ENCODE assay signal across 1 cellular context in the genomic region with DNA sequence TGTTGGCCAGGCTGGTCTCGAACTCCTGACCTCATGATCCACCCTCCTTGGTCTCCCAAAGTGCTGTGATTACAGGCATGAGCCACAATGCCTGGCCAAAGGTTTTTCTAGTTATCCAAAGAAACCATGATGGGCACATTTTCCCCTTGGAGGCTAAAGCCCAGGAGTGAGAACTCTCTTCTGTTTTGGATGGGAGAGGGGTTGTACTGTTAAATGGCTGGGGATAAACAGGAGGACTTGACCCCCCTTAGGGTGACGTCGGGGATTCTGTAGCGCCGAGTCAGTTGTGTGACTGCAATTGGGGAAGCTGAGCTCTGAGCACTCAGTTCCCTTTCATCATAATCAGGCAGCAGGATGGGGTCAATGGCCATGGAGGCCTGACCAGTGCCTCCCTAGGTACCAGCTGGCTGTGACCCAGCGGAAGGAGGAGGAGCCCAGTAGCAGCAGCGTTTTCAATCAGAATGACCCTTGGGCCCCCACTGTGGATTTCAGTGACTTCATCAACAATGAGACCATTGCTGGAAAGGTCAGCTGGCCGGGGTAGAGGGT.
TF ChIP-seq lines count a peak whose summit lies in the region.

No MANE protein-coding gene starts in this region.

TF ChIP-seq in HepG2, 621 proteins besides CTCF, POLR2A, EP300 and RAD21 (continued from another document and continues in another):
- TF ChIP-seq, protein P1, sequence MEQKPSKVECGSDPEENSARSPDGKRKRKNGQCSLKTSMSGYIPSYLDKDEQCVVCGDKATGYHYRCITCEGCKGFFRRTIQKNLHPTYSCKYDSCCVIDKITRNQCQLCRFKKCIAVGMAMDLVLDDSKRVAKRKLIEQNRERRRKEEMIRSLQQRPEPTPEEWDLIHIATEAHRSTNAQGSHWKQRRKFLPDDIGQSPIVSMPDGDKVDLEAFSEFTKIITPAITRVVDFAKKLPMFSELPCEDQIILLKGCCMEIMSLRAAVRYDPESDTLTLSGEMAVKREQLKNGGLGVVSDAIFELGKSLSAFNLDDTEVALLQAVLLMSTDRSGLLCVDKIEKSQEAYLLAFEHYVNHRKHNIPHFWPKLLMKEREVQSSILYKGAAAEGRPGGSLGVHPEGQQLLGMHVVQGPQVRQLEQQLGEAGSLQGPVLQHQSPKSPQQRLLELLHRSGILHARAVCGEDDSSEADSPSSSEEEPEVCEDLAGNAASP (CRISPR knock-in tag; IDR thresholded peaks at IDR 0.05; ENCODE audit: borderline replicate concordance) = peak; percentile 71; the same call in 1 of the 2 replicates
- TF ChIP-seq SMC3 (IDR thresholded peaks at IDR 0.05; ENCODE audit: low read length) (no peak), ZIK1 (CRISPR knock-in tag; IDR thresholded peaks at IDR 0.05; ENCODE audit: borderline replicate concordance, low read depth) (no peak), SPEN (CRISPR knock-in tag; IDR thresholded peaks at IDR 0.05; ENCODE audit: low read depth) (peak; percentile 60; the same call in 1 of the 2 replicates), ZNF724P (CRISPR knock-in tag; IDR thresholded peaks at IDR 0.05; ENCODE audit: borderline replicate concordance) (peak; percentile 36; the same call in 1 of the 2 replicates), ZMAT3 (CRISPR knock-in tag; conservative IDR thresholded peaks at IDR 0.05) (0 out of 2 replicates have a peak, but pooled peaks have one; percentile 24), ZBTB7B (CRISPR knock-in tag; IDR thresholded peaks at IDR 0.05) (peak; percentile 87), ELF4 (CRISPR knock-in tag; IDR thresholded peaks at IDR 0.05; ENCODE audit: borderline replicate concordance) (peak; percentile 67), ZNF878 (CRISPR knock-in tag; IDR thresholded peaks at IDR 0.05) (no peak), SP5 (CRISPR knock-in tag; IDR thresholded peaks at IDR 0.05; ENCODE audit: borderline replicate concordance, low read depth) (peak; percentile 93), ZNF205 (CRISPR knock-in tag; IDR thresholded peaks at IDR 0.05) (0 out of 2 replicates have a peak, but pooled peaks have one; percentile 32), ZNF75D (CRISPR knock-in tag; IDR thresholded peaks at IDR 0.05; ENCODE audit: borderline replicate concordance) (no peak), ZNF460 (CRISPR knock-in tag; IDR thresholded peaks at IDR 0.05; ENCODE audit: borderline replicate concordance) (no peak), TEAD2 (CRISPR knock-in tag; IDR thresholded peaks at IDR 0.05) (no peak), ZNF367 (CRISPR knock-in tag; IDR thresholded peaks at IDR 0.05; ENCODE audit: borderline replicate concordance) (0 out of 2 replicates have a peak, but pooled peaks have one; percentile 28), CREM (IDR thresholded peaks at IDR 0.05) (peak; percentile 55; the same call in 1 of the 2 replicates), CREM (CRISPR knock-in tag; IDR thresholded peaks at IDR 0.05) (no peak), CHCHD3 (CRISPR knock-in tag; IDR thresholded peaks at IDR 0.05) (no peak), MED1 (CRISPR knock-in tag; IDR thresholded peaks at IDR 0.05) (peak; percentile 72), AKAP8 (CRISPR knock-in tag; IDR thresholded peaks at IDR 0.05) (no peak), NCOR1 (IDR thresholded peaks at IDR 0.05; ENCODE audit: borderline replicate concordance, low read length) (peak; percentile 51; the same call in 1 of the 2 replicates), ZNF788 (CRISPR knock-in tag; IDR thresholded peaks at IDR 0.05; ENCODE audit: borderline replicate concordance) (peak; percentile 88; the same call in 1 of the 2 replicates), PHF20 (CRISPR knock-in tag; IDR thresholded peaks at IDR 0.05) (peak; percentile 59), ZNF292 (CRISPR knock-in tag; IDR thresholded peaks at IDR 0.05; ENCODE audit: borderline replicate concordance, low read depth) (no peak; the same call in 1 of the 2 replicates), PTBP1 (IDR thresholded peaks at IDR 0.05; ENCODE audit: low read depth, low read length, poor library complexity, severe bottlenecking) (no peak), ZKSCAN5 (CRISPR knock-in tag; IDR thresholded peaks at IDR 0.05) (no peak), ARNT (IDR thresholded peaks at IDR 0.05) (no peak), ETV5 (CRISPR knock-in tag; IDR thresholded peaks at IDR 0.05; ENCODE audit: borderline replicate concordance) (peak; percentile 94), PHF5A (CRISPR knock-in tag; IDR thresholded peaks at IDR 0.05; ENCODE audit: low read depth, unreplicated experiment) (peak; percentile 18)
- TF ChIP-seq, protein P2, sequence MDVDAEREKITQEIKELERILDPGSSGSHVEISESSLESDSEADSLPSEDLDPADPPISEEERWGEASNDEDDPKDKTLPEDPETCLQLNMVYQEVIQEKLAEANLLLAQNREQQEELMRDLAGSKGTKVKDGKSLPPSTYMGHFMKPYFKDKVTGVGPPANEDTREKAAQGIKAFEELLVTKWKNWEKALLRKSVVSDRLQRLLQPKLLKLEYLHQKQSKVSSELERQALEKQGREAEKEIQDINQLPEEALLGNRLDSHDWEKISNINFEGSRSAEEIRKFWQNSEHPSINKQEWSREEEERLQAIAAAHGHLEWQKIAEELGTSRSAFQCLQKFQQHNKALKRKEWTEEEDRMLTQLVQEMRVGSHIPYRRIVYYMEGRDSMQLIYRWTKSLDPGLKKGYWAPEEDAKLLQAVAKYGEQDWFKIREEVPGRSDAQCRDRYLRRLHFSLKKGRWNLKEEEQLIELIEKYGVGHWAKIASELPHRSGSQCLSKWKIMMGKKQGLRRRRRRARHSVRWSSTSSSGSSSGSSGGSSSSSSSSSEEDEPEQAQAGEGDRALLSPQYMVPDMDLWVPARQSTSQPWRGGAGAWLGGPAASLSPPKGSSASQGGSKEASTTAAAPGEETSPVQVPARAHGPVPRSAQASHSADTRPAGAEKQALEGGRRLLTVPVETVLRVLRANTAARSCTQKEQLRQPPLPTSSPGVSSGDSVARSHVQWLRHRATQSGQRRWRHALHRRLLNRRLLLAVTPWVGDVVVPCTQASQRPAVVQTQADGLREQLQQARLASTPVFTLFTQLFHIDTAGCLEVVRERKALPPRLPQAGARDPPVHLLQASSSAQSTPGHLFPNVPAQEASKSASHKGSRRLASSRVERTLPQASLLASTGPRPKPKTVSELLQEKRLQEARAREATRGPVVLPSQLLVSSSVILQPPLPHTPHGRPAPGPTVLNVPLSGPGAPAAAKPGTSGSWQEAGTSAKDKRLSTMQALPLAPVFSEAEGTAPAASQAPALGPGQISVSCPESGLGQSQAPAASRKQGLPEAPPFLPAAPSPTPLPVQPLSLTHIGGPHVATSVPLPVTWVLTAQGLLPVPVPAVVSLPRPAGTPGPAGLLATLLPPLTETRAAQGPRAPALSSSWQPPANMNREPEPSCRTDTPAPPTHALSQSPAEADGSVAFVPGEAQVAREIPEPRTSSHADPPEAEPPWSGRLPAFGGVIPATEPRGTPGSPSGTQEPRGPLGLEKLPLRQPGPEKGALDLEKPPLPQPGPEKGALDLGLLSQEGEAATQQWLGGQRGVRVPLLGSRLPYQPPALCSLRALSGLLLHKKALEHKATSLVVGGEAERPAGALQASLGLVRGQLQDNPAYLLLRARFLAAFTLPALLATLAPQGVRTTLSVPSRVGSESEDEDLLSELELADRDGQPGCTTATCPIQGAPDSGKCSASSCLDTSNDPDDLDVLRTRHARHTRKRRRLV (CRISPR knock-in tag; IDR thresholded peaks at IDR 0.05) = no peak
- TF ChIP-seq, protein P3, sequence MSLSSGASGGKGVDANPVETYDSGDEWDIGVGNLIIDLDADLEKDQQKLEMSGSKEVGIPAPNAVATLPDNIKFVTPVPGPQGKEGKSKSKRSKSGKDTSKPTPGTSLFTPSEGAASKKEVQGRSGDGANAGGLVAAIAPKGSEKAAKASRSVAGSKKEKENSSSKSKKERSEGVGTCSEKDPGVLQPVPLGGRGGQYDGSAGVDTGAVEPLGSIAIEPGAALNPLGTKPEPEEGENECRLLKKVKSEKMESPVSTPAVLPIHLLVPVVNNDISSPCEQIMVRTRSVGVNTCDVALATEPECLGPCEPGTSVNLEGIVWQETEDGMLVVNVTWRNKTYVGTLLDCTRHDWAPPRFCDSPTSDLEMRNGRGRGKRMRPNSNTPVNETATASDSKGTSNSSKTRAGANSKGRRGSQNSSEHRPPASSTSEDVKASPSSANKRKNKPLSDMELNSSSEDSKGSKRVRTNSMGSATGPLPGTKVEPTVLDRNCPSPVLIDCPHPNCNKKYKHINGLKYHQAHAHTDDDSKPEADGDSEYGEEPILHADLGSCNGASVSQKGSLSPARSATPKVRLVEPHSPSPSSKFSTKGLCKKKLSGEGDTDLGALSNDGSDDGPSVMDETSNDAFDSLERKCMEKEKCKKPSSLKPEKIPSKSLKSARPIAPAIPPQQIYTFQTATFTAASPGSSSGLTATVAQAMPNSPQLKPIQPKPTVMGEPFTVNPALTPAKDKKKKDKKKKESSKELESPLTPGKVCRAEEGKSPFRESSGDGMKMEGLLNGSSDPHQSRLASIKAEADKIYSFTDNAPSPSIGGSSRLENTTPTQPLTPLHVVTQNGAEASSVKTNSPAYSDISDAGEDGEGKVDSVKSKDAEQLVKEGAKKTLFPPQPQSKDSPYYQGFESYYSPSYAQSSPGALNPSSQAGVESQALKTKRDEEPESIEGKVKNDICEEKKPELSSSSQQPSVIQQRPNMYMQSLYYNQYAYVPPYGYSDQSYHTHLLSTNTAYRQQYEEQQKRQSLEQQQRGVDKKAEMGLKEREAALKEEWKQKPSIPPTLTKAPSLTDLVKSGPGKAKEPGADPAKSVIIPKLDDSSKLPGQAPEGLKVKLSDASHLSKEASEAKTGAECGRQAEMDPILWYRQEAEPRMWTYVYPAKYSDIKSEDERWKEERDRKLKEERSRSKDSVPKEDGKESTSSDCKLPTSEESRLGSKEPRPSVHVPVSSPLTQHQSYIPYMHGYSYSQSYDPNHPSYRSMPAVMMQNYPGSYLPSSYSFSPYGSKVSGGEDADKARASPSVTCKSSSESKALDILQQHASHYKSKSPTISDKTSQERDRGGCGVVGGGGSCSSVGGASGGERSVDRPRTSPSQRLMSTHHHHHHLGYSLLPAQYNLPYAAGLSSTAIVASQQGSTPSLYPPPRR (CRISPR knock-in tag; IDR thresholded peaks at IDR 0.05; ENCODE audit: borderline replicate concordance) = peak; percentile 77; the same call in 1 of the 2 replicates
- TF ChIP-seq, protein P4, sequence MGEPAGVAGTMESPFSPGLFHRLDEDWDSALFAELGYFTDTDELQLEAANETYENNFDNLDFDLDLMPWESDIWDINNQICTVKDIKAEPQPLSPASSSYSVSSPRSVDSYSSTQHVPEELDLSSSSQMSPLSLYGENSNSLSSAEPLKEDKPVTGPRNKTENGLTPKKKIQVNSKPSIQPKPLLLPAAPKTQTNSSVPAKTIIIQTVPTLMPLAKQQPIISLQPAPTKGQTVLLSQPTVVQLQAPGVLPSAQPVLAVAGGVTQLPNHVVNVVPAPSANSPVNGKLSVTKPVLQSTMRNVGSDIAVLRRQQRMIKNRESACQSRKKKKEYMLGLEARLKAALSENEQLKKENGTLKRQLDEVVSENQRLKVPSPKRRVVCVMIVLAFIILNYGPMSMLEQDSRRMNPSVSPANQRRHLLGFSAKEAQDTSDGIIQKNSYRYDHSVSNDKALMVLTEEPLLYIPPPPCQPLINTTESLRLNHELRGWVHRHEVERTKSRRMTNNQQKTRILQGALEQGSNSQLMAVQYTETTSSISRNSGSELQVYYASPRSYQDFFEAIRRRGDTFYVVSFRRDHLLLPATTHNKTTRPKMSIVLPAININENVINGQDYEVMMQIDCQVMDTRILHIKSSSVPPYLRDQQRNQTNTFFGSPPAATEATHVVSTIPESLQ (CRISPR knock-in tag; conservative IDR thresholded peaks at IDR 0.05) = no peak
- TF ChIP-seq, protein P5, sequence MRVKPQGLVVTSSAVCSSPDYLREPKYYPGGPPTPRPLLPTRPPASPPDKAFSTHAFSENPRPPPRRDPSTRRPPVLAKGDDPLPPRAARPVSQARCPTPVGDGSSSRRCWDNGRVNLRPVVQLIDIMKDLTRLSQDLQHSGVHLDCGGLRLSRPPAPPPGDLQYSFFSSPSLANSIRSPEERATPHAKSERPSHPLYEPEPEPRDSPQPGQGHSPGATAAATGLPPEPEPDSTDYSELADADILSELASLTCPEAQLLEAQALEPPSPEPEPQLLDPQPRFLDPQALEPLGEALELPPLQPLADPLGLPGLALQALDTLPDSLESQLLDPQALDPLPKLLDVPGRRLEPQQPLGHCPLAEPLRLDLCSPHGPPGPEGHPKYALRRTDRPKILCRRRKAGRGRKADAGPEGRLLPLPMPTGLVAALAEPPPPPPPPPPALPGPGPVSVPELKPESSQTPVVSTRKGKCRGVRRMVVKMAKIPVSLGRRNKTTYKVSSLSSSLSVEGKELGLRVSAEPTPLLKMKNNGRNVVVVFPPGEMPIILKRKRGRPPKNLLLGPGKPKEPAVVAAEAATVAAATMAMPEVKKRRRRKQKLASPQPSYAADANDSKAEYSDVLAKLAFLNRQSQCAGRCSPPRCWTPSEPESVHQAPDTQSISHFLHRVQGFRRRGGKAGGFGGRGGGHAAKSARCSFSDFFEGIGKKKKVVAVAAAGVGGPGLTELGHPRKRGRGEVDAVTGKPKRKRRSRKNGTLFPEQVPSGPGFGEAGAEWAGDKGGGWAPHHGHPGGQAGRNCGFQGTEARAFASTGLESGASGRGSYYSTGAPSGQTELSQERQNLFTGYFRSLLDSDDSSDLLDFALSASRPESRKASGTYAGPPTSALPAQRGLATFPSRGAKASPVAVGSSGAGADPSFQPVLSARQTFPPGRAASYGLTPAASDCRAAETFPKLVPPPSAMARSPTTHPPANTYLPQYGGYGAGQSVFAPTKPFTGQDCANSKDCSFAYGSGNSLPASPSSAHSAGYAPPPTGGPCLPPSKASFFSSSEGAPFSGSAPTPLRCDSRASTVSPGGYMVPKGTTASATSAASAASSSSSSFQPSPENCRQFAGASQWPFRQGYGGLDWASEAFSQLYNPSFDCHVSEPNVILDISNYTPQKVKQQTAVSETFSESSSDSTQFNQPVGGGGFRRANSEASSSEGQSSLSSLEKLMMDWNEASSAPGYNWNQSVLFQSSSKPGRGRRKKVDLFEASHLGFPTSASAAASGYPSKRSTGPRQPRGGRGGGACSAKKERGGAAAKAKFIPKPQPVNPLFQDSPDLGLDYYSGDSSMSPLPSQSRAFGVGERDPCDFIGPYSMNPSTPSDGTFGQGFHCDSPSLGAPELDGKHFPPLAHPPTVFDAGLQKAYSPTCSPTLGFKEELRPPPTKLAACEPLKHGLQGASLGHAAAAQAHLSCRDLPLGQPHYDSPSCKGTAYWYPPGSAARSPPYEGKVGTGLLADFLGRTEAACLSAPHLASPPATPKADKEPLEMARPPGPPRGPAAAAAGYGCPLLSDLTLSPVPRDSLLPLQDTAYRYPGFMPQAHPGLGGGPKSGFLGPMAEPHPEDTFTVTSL (CRISPR knock-in tag; IDR thresholded peaks at IDR 0.05; ENCODE audit: borderline replicate concordance) = 0 out of 2 replicates have a peak, but pooled peaks have one; percentile 10
- TF ChIP-seq, protein P6, sequence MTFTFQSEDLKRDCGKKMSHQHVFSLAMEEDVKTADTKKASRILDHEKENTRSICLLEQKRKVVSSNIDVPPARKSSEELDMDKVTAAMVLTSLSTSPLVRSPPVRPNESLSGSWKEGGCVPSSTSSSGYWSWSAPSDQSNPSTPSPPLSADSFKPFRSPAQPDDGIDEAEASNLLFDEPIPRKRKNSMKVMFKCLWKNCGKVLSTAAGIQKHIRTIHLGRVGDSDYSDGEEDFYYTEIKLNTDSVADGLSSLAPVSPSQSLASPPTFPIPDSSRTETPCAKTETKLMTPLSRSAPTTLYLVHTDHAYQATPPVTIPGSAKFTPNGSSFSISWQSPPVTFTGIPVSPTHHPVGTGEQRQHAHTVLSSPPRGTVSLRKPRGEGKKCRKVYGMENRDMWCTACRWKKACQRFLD (CRISPR knock-in tag; IDR thresholded peaks at IDR 0.05; ENCODE audit: borderline replicate concordance) = no peak
- TF ChIP-seq, protein P7, sequence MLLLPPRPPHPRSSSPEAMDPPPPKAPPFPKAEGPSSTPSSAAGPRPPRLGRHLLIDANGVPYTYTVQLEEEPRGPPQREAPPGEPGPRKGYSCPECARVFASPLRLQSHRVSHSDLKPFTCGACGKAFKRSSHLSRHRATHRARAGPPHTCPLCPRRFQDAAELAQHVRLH (CRISPR knock-in tag; IDR thresholded peaks at IDR 0.05; ENCODE audit: borderline replicate concordance, low read depth) = no peak
